19 cellular contexts compared by ENCODE assay signal in genomic region chr14:102782974-102783373, GRCh38.
"Had no signal": no experiment of that assay in that cellular context is flagged by ENCODE, and none has a peak within 500 bp of the region (broad histone marks: within the 10 kb centered on the region; RNA-seq: fewer than 3 reads in every experiment).

No MANE protein-coding gene starts in this region.

- H3K27me3 ChIP-seq: colonic mucosa had no signal

- H3K27ac Mint-ChIP-seq: activated naive CD4-positive, alpha-beta T cell treated with anti-CD3 and anti-CD28 coated beads, Interleukin-2, amount 50 U/mL, for 72 hours; brain; natural killer cell; T-helper 1 cell treated with Interleukin-12 subunit alpha and Interleukin-12 subunit beta and Interleukin-4 antibody, amounts not matched to agents 30 μg/mL and 1 μg/mL, for 36 hours; type B pancreatic cell had no signal

- H3K27ac ChIP-seq: colonic mucosa, WERI-Rb-1 had no signal

- H3K9me3 Mint-ChIP-seq: activated naive CD4-positive, alpha-beta T cell treated with anti-CD3 and anti-CD28 coated beads, Interleukin-2, amount 50 U/mL, for 72 hours; brain; natural killer cell; T-helper 1 cell treated with Interleukin-12 subunit alpha and Interleukin-12 subunit beta and Interleukin-4 antibody, amounts not matched to agents 30 μg/mL and 1 μg/mL, for 36 hours; type B pancreatic cell had no signal

- H3K4me3 ChIP-seq: colonic mucosa had no signal

- H3K27me3 Mint-ChIP-seq: type B pancreatic cell had no signal

- DNase-seq: activated CD4-positive, alpha-beta T cell treated with anti-CD3 and anti-CD28 coated beads for 4 hours; activated CD8-positive, alpha-beta memory T cell treated with anti-CD3 and anti-CD28 coated beads for 24 hours; activated effector memory CD4-positive, alpha-beta T cell treated with Interleukin-2 at 50 U/mL for 16 hours; amygdala; central memory CD4-positive, alpha-beta T cell; colonic mucosa; hypothalamus; kidney glomerular epithelial cell; left ventricle myocardium superior; mesendoderm; natural killer cell; stimulated activated CD4-positive, alpha-beta T cell treated with anti-CD3 and anti-CD28 coated beads, Interleukin-4, amount 100 ng/mL, for 1 hour; stimulated activated naive CD4-positive, alpha-beta T cell treated with Interleukin-2 at 50 U/mL for 16 hours; WERI-Rb-1 had no signal

- H3K4me3 Mint-ChIP-seq: natural killer cell; T-helper 1 cell treated with Interleukin-12 subunit alpha and Interleukin-12 subunit beta and Interleukin-4 antibody, amounts not matched to agents 30 μg/mL and 1 μg/mL, for 36 hours; type B pancreatic cell had no signal

- H3K36me3 ChIP-seq: colonic mucosa, WERI-Rb-1 had no signal

- ATAC-seq: activated naive CD4-positive, alpha-beta T cell treated with anti-CD3 and anti-CD28 coated beads, Interleukin-2, amount 50 U/mL, for 72 hours; esophagus mucosa; left ventricle myocardium superior; natural killer cell had no signal

- H3K36me3 Mint-ChIP-seq: brain, natural killer cell, type B pancreatic cell had no signal

- H3K4me1 ChIP-seq: colonic mucosa had no signal

- H3K9me3 ChIP-seq: colonic mucosa had no signal
